ENCODE assay signal across 23 cellular contexts in the genomic region with DNA sequence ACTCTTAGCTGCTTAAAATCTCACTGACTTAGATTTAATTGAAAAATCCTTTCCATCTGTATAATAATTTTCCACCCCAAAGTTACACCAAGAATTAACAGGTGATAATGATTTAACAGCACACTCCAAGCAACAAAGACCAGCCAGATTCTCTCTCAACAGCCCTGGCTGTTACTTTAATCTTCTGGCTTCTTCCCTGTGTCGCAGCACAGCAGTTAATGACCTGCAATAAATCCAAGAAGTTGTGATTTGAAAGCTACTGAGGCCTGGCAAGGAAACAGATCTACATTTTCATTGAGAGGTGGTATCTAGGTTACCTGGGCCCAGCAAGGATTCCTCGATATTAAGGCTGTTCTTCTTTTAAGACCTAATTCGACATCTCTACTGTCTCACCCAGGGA.
"Had no signal": no experiment of that assay in that cellular context is flagged by ENCODE, and none has a peak within 500 bp of the region (broad histone marks: within the 10 kb centered on the region; RNA-seq: fewer than 3 reads in every experiment).

No MANE protein-coding gene starts in this region.

- DNase-seq: activated CD4-positive, alpha-beta T cell treated with anti-CD3 and anti-CD28 coated beads for 48 hours; activated CD4-positive, CD25-positive, alpha-beta regulatory T cell; activated CD8-positive, alpha-beta memory T cell treated with anti-CD3 and anti-CD28 coated beads, Interleukin-2, amount 10 ng/mL, durations not matched to agents 7 days and 5 days; activated CD8-positive, alpha-beta T cell treated with anti-CD3 and anti-CD28 coated beads for 36 hours; activated gamma-delta T cell; activated naive CD4-positive, alpha-beta T cell treated with anti-CD3 and anti-CD28 coated beads, Interleukin-2, amount 50 U/mL, for 16 hours; activated naive CD8-positive, alpha-beta T cell treated with anti-CD3 and anti-CD28 coated beads, Interleukin-2, amount 50 U/mL, for 24 hours; activated T-cell treated with anti-CD3 and anti-CD28 coated beads for 4 hours; cortex of kidney; foreskin fibroblast; kidney; left lung; naive thymus-derived CD4-positive, alpha-beta T cell; stimulated activated CD4-positive, alpha-beta T cell treated with anti-CD3 and anti-CD28 coated beads, Interleukin-1b, Interleukin-23, amount 100 ng/mL, for 48 hours; T1000 had no signal

- H3K4me3 ChIP-seq: cardiac muscle cell, left lung, lung, suprapubic skin, tibial nerve had no signal

- ATAC-seq: activated CD8-positive, alpha-beta memory T cell treated with anti-CD3 and anti-CD28 coated beads, Interleukin-2, amount 10 ng/mL, durations not matched to agents 7 days and 5 days; activated CD8-positive, alpha-beta T cell treated with anti-CD3 and anti-CD28 coated beads for 36 hours; activated naive CD8-positive, alpha-beta T cell treated with anti-CD3 and anti-CD28 coated beads, Interleukin-2, amount 50 U/mL, for 24 hours; left lung; naive thymus-derived CD4-positive, alpha-beta T cell had no signal

- H3K27ac ChIP-seq: cardiac muscle cell, left lung, parathyroid adenoma, suprapubic skin, tibial nerve had no signal

- H3K27me3 ChIP-seq: cardiac muscle cell, left lung, suprapubic skin, tibial nerve had no signal

- H3K36me3 Mint-ChIP-seq: activated CD8-positive, alpha-beta memory T cell treated with anti-CD3 and anti-CD28 coated beads, Interleukin-2, amount 10 ng/mL, durations not matched to agents 7 days and 5 days had no signal

- H3K4me1 Mint-ChIP-seq: activated CD8-positive, alpha-beta memory T cell treated with anti-CD3 and anti-CD28 coated beads, Interleukin-2, amount 10 ng/mL, durations not matched to agents 7 days and 5 days; activated naive CD8-positive, alpha-beta T cell treated with anti-CD3 and anti-CD28 coated beads, Interleukin-2, amount 50 U/mL, for 24 hours had no signal

- H3K27me3 Mint-ChIP-seq: activated CD8-positive, alpha-beta T cell treated with anti-CD3 and anti-CD28 coated beads for 36 hours; activated naive CD8-positive, alpha-beta T cell treated with anti-CD3 and anti-CD28 coated beads, Interleukin-2, amount 50 U/mL, for 24 hours; stimulated activated naive CD8-positive, alpha-beta T cell treated with anti-CD3 and anti-CD28 coated beads, Interleukin-15, Interleukin-2, amounts not matched to agents 100 ng/mL and 50 ng/mL, for 24 hours had no signal

- H3K4me3 Mint-ChIP-seq: activated CD8-positive, alpha-beta memory T cell treated with anti-CD3 and anti-CD28 coated beads, Interleukin-2, amount 10 ng/mL, durations not matched to agents 7 days and 5 days; activated CD8-positive, alpha-beta T cell treated with anti-CD3 and anti-CD28 coated beads for 36 hours; activated naive CD8-positive, alpha-beta T cell treated with anti-CD3 and anti-CD28 coated beads, Interleukin-2, amount 50 U/mL, for 24 hours; activated T-helper 1 cell treated with anti-CD3 and anti-CD28 coated beads, Interleukin-12 subunit alpha, Interleukin-12 subunit beta, Interleukin-2, Interleukin-4 antibody, amounts not matched to agents 30 ng/mL and 10 ng/mL and 1 ng/mL, durations not matched to agents 14 hours and 24 hours and 36 hours; naive thymus-derived CD4-positive, alpha-beta T cell; stimulated activated naive CD8-positive, alpha-beta T cell treated with anti-CD3 and anti-CD28 coated beads, Interleukin-15, Interleukin-2, amounts not matched to agents 100 ng/mL and 50 ng/mL, for 24 hours; T-helper 1 cell treated with Interleukin-12 subunit alpha and Interleukin-12 subunit beta and Interleukin-4 antibody, amounts not matched to agents 30 μg/mL and 1 μg/mL, for 36 hours had no signal

- H3K9me3 ChIP-seq: suprapubic skin had no signal

- H3K27ac Mint-ChIP-seq: activated CD8-positive, alpha-beta memory T cell treated with anti-CD3 and anti-CD28 coated beads, Interleukin-2, amount 10 ng/mL, durations not matched to agents 7 days and 5 days; activated CD8-positive, alpha-beta T cell treated with anti-CD3 and anti-CD28 coated beads for 36 hours; activated naive CD8-positive, alpha-beta T cell treated with anti-CD3 and anti-CD28 coated beads, Interleukin-2, amount 50 U/mL, for 24 hours; activated T-helper 1 cell treated with anti-CD3 and anti-CD28 coated beads, Interleukin-12 subunit alpha, Interleukin-12 subunit beta, Interleukin-2, Interleukin-4 antibody, amounts not matched to agents 30 ng/mL and 10 ng/mL and 1 ng/mL, durations not matched to agents 14 hours and 24 hours and 36 hours; naive thymus-derived CD4-positive, alpha-beta T cell; stimulated activated naive CD8-positive, alpha-beta T cell treated with anti-CD3 and anti-CD28 coated beads, Interleukin-15, Interleukin-2, amounts not matched to agents 100 ng/mL and 50 ng/mL, for 24 hours; T-helper 1 cell treated with Interleukin-12 subunit alpha and Interleukin-12 subunit beta and Interleukin-4 antibody, amounts not matched to agents 30 μg/mL and 1 μg/mL, for 36 hours had no signal

- H3K36me3 ChIP-seq: cardiac muscle cell, left lung, suprapubic skin, tibial nerve had no signal

- H3K9me3 Mint-ChIP-seq: activated CD8-positive, alpha-beta T cell treated with anti-CD3 and anti-CD28 coated beads for 36 hours; activated naive CD8-positive, alpha-beta T cell treated with anti-CD3 and anti-CD28 coated beads, Interleukin-2, amount 50 U/mL, for 24 hours had no signal
